8 cellular contexts compared by ENCODE assay signal in the genomic region with DNA sequence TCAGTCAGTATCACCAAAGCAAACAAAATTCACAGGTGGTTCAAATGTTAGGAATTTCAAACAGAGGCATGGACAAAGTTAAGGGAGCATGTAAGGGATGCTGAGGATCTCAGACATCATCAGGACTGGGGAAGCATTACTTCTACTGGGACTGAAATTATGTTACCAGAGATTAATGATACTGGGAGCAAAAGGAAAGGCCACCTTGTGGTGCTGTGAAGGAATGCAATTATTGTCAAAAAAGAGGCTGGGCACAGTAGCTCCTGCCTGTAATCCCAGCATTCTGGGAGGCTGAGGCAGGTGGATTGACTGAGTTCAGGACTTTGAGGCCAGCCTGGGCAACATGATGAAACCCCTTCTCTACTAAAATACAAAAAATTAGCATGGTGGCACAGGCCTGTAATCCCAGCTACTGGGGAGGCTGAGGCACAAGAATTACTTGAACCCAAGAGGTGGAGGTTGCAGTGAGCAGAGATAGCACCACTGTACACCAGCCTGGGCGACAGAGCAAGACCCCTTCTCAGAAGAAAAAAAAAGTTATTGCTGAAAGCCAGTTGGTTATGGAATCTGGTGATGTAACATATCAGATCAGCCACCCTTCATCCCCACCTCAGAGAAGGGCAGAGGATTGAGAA.
DNase-seq lines count a peak whose midpoint lies in the region; ATAC-seq and TF ChIP-seq lines count a peak whose summit lies in the region.

No MANE protein-coding gene starts in this region.

- H3K4me3 Mint-ChIP-seq in brain (no peak overlapping the region), nephron (no peak overlapping the region), T-helper 17 cell (no peak overlapping the region)

- H3K9me3 Mint-ChIP-seq in brain, result no peaks in the 10 kb centered on the region
- no peaks in the 10 kb centered on the region for H3K9me3 Mint-ChIP-seq in nephron

- H3K9me3 ChIP-seq in T-helper 17 cell (ENCODE audit: control insufficient read depth, low read length, poor library complexity, severe bottlenecking), result no peaks in the 10 kb centered on the region

- H3K4me1 Mint-ChIP-seq in brain (no peaks in the 10 kb centered on the region), nephron (no peaks in the 10 kb centered on the region), T-helper 17 cell (no peaks in the 10 kb centered on the region)

- H3K27me3 Mint-ChIP-seq in brain, result no peaks in the 10 kb centered on the region
- no peaks in the 10 kb centered on the region for H3K27me3 Mint-ChIP-seq in nephron (ENCODE audit: low read depth)
- H3K27me3 Mint-ChIP-seq in T-helper 17 cell, result no peaks in the 10 kb centered on the region

- peak; percentile 1 for DNase-seq in ELF-1 (ENCODE audit: low read depth, low spot score)
- DNase-seq in Kasumi-1 (lab: John Stamatoyannopoulos, UW), result peak; percentile 17 to 48
- no peak for DNase-seq in T-helper 17 cell
- no peak for DNase-seq in NCI-H187 treated with DMSO at 0.1 percent for 48 hours (lab: John Stamatoyannopoulos, UW)

- H3K36me3 Mint-ChIP-seq in brain (no peaks in the 10 kb centered on the region), nephron (ENCODE audit: low read depth) (no peaks in the 10 kb centered on the region), T-helper 17 cell (ENCODE audit: low read depth) (no peaks in the 10 kb centered on the region)

- H3K27ac Mint-ChIP-seq in brain (no peak overlapping the region), nephron (no peak overlapping the region), T-helper 17 cell (no peak overlapping the region)

- TF ChIP-seq CTCF in brain (conservative IDR thresholded peaks at IDR 0.05) (peak; percentile 45 to 57), nephron (IDR thresholded peaks at IDR 0.05; ENCODE audit: unreplicated experiment in 3 of 3) (peak; percentile 28 to 53 (median 39))

- ATAC-seq in GM19455 (IDR thresholded peaks at IDR 0.05; ENCODE audit: unreplicated experiment) (no peak), T-helper 17 cell (no peak), HG03196 (IDR thresholded peaks at IDR 0.05; ENCODE audit: unreplicated experiment) (no peak)

Comparison
In these comparisons a context has a peak if more than half of its experiments do, and no peak if none do; other contexts are left out.
1. DNase-seq: peak in ELF-1 (single experiment) and Kasumi-1 (2 of 2); none in T-helper 17 cell (0 of 3) and NCI-H187 treated with DMSO at 0.1 percent for 48 hours (single experiment).